In genomic region chr6:34237722-34238506, GRCh38 we compare ENCODE assay signal across 1 cellular context.
TF ChIP-seq lines count a peak whose summit lies in the region.

No MANE protein-coding gene starts in this region.

TF ChIP-seq in K562, 482 proteins besides CTCF, POLR2A, EP300 and RAD21 (continued from another document and continues in another):
- TF ChIP-seq, protein P1, sequence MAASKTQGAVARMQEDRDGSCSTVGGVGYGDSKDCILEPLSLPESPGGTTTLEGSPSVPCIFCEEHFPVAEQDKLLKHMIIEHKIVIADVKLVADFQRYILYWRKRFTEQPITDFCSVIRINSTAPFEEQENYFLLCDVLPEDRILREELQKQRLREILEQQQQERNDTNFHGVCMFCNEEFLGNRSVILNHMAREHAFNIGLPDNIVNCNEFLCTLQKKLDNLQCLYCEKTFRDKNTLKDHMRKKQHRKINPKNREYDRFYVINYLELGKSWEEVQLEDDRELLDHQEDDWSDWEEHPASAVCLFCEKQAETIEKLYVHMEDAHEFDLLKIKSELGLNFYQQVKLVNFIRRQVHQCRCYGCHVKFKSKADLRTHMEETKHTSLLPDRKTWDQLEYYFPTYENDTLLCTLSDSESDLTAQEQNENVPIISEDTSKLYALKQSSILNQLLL (CRISPR knock-in tag; IDR thresholded peaks at IDR 0.05; ENCODE audit: borderline replicate concordance) = no peak
- TF ChIP-seq SIRT6 (IDR thresholded peaks at IDR 0.05; ENCODE audit: low read depth, low read length) = no peak
- no peak for TF ChIP-seq ZNF436 (CRISPR knock-in tag; IDR thresholded peaks at IDR 0.05)
- peak; percentile 93 for TF ChIP-seq PRPF4 (IDR thresholded peaks at IDR 0.05; ENCODE audit: insufficient read depth, low read depth, low read length, poor library complexity, severe bottlenecking)
- TF ChIP-seq MEF2A (IDR thresholded peaks at IDR 0.05; ENCODE audit: control insufficient read depth, low read depth, low read length) = peak; percentile 50; the same call in 1 of the 2 replicates
- no peak for TF ChIP-seq POU5F1 (IDR thresholded peaks at IDR 0.05; ENCODE audit: borderline replicate concordance, low read depth, low read length, partially characterized antibody)
- TF ChIP-seq CHAMP1 (IDR thresholded peaks at IDR 0.05) = no peak
- TF ChIP-seq, protein P2, sequence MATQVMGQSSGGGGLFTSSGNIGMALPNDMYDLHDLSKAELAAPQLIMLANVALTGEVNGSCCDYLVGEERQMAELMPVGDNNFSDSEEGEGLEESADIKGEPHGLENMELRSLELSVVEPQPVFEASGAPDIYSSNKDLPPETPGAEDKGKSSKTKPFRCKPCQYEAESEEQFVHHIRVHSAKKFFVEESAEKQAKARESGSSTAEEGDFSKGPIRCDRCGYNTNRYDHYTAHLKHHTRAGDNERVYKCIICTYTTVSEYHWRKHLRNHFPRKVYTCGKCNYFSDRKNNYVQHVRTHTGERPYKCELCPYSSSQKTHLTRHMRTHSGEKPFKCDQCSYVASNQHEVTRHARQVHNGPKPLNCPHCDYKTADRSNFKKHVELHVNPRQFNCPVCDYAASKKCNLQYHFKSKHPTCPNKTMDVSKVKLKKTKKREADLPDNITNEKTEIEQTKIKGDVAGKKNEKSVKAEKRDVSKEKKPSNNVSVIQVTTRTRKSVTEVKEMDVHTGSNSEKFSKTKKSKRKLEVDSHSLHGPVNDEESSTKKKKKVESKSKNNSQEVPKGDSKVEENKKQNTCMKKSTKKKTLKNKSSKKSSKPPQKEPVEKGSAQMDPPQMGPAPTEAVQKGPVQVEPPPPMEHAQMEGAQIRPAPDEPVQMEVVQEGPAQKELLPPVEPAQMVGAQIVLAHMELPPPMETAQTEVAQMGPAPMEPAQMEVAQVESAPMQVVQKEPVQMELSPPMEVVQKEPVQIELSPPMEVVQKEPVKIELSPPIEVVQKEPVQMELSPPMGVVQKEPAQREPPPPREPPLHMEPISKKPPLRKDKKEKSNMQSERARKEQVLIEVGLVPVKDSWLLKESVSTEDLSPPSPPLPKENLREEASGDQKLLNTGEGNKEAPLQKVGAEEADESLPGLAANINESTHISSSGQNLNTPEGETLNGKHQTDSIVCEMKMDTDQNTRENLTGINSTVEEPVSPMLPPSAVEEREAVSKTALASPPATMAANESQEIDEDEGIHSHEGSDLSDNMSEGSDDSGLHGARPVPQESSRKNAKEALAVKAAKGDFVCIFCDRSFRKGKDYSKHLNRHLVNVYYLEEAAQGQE (CRISPR knock-in tag; IDR thresholded peaks at IDR 0.05; ENCODE audit: low read depth) = no peak; the same call in 1 of the 2 replicates
- TF ChIP-seq, protein P3, sequence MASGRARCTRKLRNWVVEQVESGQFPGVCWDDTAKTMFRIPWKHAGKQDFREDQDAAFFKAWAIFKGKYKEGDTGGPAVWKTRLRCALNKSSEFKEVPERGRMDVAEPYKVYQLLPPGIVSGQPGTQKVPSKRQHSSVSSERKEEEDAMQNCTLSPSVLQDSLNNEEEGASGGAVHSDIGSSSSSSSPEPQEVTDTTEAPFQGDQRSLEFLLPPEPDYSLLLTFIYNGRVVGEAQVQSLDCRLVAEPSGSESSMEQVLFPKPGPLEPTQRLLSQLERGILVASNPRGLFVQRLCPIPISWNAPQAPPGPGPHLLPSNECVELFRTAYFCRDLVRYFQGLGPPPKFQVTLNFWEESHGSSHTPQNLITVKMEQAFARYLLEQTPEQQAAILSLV (tag; IDR thresholded peaks at IDR 0.05) = no peak
- no peak for TF ChIP-seq C11orf30 (IDR thresholded peaks at IDR 0.05; ENCODE audit: low read depth)
- TF ChIP-seq KDM2B (CRISPR knock-in tag; IDR thresholded peaks at IDR 0.05) = no peak; the same call in 1 of the 2 replicates
- peak; percentile 99 for TF ChIP-seq E2F1 (CRISPR knock-in tag; IDR thresholded peaks at IDR 0.05)
- TF ChIP-seq NONO (IDR thresholded peaks at IDR 0.05; ENCODE audit: low read depth in 2 of 2, low read length in 1 of 2) = peak in 1 of 2 experiments; percentile 81; a peak in 1 of 4 replicates
- TF ChIP-seq NELFE (IDR thresholded peaks at IDR 0.05; ENCODE audit: insufficient read depth, insufficient read length) = no peak
- no peak for TF ChIP-seq TEAD2 (tag; IDR thresholded peaks at IDR 0.05)
- TF ChIP-seq HNRNPL (IDR thresholded peaks at IDR 0.05; ENCODE audit: low read depth, low read length) = peak; percentile 94
- TF ChIP-seq SRSF3 (IDR thresholded peaks at IDR 0.05; ENCODE audit: insufficient read depth, low read length) = peak; percentile 99
- TF ChIP-seq NFYB (IDR thresholded peaks at IDR 0.05; ENCODE audit: extremely low read depth, insufficient read length) = no peak
- peak; percentile 49; the same call in 1 of the 2 replicates for TF ChIP-seq MBD2 (IDR thresholded peaks at IDR 0.05; ENCODE audit: borderline replicate concordance, low read depth)
- TF ChIP-seq SMAD3 (CRISPR knock-in tag; conservative IDR thresholded peaks at IDR 0.05) = no peak
- TF ChIP-seq, protein P4, sequence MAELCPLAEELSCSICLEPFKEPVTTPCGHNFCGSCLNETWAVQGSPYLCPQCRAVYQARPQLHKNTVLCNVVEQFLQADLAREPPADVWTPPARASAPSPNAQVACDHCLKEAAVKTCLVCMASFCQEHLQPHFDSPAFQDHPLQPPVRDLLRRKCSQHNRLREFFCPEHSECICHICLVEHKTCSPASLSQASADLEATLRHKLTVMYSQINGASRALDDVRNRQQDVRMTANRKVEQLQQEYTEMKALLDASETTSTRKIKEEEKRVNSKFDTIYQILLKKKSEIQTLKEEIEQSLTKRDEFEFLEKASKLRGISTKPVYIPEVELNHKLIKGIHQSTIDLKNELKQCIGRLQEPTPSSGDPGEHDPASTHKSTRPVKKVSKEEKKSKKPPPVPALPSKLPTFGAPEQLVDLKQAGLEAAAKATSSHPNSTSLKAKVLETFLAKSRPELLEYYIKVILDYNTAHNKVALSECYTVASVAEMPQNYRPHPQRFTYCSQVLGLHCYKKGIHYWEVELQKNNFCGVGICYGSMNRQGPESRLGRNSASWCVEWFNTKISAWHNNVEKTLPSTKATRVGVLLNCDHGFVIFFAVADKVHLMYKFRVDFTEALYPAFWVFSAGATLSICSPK (IDR thresholded peaks at IDR 0.05; ENCODE audit: borderline replicate concordance) = no peak
- no peak for TF ChIP-seq SP2 (IDR thresholded peaks at IDR 0.05; ENCODE audit: extremely low read depth, low read depth, low read length, poor library complexity, severe bottlenecking)
- no peak for TF ChIP-seq ATF1 (CRISPR knock-in tag; IDR thresholded peaks at IDR 0.05)
- peak; percentile 59; the same call in 1 of the 2 replicates for TF ChIP-seq ATF1 (tag; IDR thresholded peaks at IDR 0.05)
- peak; percentile 56; the same call in 1 of the 2 replicates for TF ChIP-seq PHF8 (IDR thresholded peaks at IDR 0.05; ENCODE audit: borderline replicate concordance, low read length)
- no peak for TF ChIP-seq ZNF75A (CRISPR knock-in tag; IDR thresholded peaks at IDR 0.05)
- TF ChIP-seq, protein P5, sequence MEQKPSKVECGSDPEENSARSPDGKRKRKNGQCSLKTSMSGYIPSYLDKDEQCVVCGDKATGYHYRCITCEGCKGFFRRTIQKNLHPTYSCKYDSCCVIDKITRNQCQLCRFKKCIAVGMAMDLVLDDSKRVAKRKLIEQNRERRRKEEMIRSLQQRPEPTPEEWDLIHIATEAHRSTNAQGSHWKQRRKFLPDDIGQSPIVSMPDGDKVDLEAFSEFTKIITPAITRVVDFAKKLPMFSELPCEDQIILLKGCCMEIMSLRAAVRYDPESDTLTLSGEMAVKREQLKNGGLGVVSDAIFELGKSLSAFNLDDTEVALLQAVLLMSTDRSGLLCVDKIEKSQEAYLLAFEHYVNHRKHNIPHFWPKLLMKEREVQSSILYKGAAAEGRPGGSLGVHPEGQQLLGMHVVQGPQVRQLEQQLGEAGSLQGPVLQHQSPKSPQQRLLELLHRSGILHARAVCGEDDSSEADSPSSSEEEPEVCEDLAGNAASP (IDR thresholded peaks at IDR 0.05) = no peak
- peak; percentile 97 for TF ChIP-seq ZNF592 (IDR thresholded peaks at IDR 0.05)
- no peak; the same call in 1 of the 2 replicates for TF ChIP-seq ATF7 (IDR thresholded peaks at IDR 0.05)
- no peak for TF ChIP-seq POLR3A (IDR thresholded peaks at IDR 0.05; ENCODE audit: borderline replicate concordance, extremely low read depth, insufficient read depth, insufficient read length)
- TF ChIP-seq, protein P6, sequence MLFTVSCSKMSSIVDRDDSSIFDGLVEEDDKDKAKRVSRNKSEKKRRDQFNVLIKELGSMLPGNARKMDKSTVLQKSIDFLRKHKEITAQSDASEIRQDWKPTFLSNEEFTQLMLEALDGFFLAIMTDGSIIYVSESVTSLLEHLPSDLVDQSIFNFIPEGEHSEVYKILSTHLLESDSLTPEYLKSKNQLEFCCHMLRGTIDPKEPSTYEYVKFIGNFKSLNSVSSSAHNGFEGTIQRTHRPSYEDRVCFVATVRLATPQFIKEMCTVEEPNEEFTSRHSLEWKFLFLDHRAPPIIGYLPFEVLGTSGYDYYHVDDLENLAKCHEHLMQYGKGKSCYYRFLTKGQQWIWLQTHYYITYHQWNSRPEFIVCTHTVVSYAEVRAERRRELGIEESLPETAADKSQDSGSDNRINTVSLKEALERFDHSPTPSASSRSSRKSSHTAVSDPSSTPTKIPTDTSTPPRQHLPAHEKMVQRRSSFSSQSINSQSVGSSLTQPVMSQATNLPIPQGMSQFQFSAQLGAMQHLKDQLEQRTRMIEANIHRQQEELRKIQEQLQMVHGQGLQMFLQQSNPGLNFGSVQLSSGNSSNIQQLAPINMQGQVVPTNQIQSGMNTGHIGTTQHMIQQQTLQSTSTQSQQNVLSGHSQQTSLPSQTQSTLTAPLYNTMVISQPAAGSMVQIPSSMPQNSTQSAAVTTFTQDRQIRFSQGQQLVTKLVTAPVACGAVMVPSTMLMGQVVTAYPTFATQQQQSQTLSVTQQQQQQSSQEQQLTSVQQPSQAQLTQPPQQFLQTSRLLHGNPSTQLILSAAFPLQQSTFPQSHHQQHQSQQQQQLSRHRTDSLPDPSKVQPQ (CRISPR knock-in tag; IDR thresholded peaks at IDR 0.05; ENCODE audit: borderline replicate concordance) = no peak; the same call in 1 of the 2 replicates
- no peak for TF ChIP-seq ZNF280B (CRISPR knock-in tag; IDR thresholded peaks at IDR 0.05)
- TF ChIP-seq SMAD4 (CRISPR knock-in tag; conservative IDR thresholded peaks at IDR 0.05) = peak; percentile 91
- TF ChIP-seq NFIC (IDR thresholded peaks at IDR 0.05) = peak; percentile 36; the same call in 1 of the 2 replicates
- TF ChIP-seq YY1 (IDR thresholded peaks at IDR 0.05; ENCODE audit: borderline replicate concordance in 1 of 3, control insufficient read depth in 1 of 3, extremely low read depth in 1 of 3, insufficient read depth in 3 of 3, insufficient read length in 1 of 3, insufficient replicate concordance in 2 of 3, low read depth in 1 of 3, low read length in 2 of 3) = peak in 2 of 3 experiments; percentile 11 to 47
